In the genomic region with DNA sequence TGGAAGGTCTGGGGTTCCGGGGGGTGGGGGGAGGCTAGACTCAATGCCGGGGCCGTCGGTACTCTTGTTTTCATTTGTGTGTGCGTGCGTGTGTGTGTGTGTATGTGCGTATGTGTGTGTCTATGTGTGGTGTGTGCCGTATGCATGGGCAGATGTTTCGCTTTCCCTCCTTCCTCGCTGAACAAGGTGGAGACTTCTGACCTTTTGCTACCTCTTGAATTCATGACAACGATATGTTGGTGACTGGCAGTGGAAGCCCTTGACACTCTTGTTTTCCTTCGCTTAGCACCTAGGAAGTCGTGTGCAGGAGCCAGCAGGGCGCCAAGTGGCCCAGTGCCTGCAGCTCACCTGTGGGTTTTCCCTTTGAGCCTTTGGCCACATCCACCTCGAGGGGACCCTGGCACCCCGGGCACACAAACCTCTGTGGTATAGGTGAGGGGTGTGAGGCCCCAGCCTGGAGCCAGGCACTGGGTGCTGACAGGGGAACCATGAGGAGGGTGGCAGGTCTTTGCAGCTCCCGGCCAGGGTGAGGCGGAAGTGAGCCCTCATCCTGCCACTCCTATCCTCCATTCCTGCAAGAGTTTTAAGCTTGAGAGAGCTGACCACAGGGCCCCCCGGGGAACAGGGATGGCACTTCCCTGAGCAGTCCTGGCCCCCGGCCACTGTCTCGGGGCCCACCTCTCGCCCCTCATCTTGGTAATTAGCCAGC, we compare ENCODE assay signal across 1 cellular context.
TF ChIP-seq lines count a peak whose summit lies in the region.

No MANE protein-coding gene starts in this region.

TF ChIP-seq in K562, 482 proteins besides CTCF, POLR2A, EP300 and RAD21 (continued from another document and continues in another):
- TF ChIP-seq, protein P1, sequence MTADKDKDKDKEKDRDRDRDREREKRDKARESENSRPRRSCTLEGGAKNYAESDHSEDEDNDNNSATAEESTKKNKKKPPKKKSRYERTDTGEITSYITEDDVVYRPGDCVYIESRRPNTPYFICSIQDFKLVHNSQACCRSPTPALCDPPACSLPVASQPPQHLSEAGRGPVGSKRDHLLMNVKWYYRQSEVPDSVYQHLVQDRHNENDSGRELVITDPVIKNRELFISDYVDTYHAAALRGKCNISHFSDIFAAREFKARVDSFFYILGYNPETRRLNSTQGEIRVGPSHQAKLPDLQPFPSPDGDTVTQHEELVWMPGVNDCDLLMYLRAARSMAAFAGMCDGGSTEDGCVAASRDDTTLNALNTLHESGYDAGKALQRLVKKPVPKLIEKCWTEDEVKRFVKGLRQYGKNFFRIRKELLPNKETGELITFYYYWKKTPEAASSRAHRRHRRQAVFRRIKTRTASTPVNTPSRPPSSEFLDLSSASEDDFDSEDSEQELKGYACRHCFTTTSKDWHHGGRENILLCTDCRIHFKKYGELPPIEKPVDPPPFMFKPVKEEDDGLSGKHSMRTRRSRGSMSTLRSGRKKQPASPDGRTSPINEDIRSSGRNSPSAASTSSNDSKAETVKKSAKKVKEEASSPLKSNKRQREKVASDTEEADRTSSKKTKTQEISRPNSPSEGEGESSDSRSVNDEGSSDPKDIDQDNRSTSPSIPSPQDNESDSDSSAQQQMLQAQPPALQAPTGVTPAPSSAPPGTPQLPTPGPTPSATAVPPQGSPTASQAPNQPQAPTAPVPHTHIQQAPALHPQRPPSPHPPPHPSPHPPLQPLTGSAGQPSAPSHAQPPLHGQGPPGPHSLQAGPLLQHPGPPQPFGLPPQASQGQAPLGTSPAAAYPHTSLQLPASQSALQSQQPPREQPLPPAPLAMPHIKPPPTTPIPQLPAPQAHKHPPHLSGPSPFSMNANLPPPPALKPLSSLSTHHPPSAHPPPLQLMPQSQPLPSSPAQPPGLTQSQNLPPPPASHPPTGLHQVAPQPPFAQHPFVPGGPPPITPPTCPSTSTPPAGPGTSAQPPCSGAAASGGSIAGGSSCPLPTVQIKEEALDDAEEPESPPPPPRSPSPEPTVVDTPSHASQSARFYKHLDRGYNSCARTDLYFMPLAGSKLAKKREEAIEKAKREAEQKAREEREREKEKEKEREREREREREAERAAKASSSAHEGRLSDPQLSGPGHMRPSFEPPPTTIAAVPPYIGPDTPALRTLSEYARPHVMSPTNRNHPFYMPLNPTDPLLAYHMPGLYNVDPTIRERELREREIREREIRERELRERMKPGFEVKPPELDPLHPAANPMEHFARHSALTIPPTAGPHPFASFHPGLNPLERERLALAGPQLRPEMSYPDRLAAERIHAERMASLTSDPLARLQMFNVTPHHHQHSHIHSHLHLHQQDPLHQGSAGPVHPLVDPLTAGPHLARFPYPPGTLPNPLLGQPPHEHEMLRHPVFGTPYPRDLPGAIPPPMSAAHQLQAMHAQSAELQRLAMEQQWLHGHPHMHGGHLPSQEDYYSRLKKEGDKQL (CRISPR knock-in tag; IDR thresholded peaks at IDR 0.05; ENCODE audit: borderline replicate concordance) = no peak
- TF ChIP-seq, protein P2, sequence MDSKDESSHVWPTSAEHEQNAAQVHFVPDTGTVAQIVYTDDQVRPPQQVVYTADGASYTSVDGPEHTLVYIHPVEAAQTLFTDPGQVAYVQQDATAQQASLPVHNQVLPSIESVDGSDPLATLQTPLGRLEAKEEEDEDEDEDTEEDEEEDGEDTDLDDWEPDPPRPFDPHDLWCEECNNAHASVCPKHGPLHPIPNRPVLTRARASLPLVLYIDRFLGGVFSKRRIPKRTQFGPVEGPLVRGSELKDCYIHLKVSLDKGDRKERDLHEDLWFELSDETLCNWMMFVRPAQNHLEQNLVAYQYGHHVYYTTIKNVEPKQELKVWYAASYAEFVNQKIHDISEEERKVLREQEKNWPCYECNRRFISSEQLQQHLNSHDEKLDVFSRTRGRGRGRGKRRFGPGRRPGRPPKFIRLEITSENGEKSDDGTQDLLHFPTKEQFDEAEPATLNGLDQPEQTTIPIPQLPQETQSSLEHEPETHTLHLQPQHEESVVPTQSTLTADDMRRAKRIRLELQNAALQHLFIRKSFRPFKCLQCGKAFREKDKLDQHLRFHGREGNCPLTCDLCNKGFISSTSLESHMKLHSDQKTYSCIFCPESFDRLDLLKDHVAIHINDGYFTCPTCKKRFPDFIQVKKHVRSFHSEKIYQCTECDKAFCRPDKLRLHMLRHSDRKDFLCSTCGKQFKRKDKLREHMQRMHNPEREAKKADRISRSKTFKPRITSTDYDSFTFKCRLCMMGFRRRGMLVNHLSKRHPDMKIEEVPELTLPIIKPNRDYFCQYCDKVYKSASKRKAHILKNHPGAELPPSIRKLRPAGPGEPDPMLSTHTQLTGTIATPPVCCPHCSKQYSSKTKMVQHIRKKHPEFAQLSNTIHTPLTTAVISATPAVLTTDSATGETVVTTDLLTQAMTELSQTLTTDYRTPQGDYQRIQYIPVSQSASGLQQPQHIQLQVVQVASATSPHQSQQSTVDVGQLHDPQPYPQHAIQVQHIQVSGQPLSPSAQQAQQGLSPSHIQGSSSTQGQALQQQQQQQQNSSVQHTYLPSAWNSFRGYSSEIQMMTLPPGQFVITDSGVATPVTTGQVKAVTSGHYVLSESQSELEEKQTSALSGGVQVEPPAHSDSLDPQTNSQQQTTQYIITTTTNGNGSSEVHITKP (IDR thresholded peaks at IDR 0.05; ENCODE audit: partially characterized antibody) = peak; percentile 48
- TF ChIP-seq FOXA1 (IDR thresholded peaks at IDR 0.05; ENCODE audit: borderline replicate concordance) (no peak), ZNF143 (CRISPR knock-in tag; IDR thresholded peaks at IDR 0.05) (no peak), NEUROD1 (IDR thresholded peaks at IDR 0.05; ENCODE audit: borderline replicate concordance, low read depth, low read length, partially characterized antibody) (no peak), SPI1 (IDR thresholded peaks at IDR 0.05; ENCODE audit: borderline replicate concordance, low read depth, low read length) (no peak), RHOXF2B (CRISPR knock-in tag; conservative IDR thresholded peaks at IDR 0.05) (no peak), SREBF1 (IDR thresholded peaks at IDR 0.05; ENCODE audit: borderline replicate concordance, low read depth, low read length) (no peak), RBM14 (IDR thresholded peaks at IDR 0.05; ENCODE audit: borderline replicate concordance, insufficient read depth, low read depth, low read length) (no peak), KHSRP (IDR thresholded peaks at IDR 0.05) (no peak), ZNF695 (CRISPR knock-in tag; IDR thresholded peaks at IDR 0.05) (no peak), FOSL1 (tag; conservative IDR thresholded peaks at IDR 0.05) (no peak), MCM3 (IDR thresholded peaks at IDR 0.05) (no peak), CBX3 (IDR thresholded peaks at IDR 0.05; ENCODE audit: borderline replicate concordance in 1 of 2, low read length in 2 of 2) (peak in 1 of 2 experiments; percentile 50; a peak in 1 of 3 replicates), SRSF7 (optimal IDR thresholded peaks at IDR 0.05; ENCODE audit: low read depth, low read length) (no peak), ZNF507 (tag; conservative IDR thresholded peaks at IDR 0.05) (no peak), BACH1 (tag; IDR thresholded peaks at IDR 0.05) (no peak), ZC3H8 (IDR thresholded peaks at IDR 0.05) (no peak), MCM5 (IDR thresholded peaks at IDR 0.05; ENCODE audit: low read depth) (no peak), HDAC2 (IDR thresholded peaks at IDR 0.05) (no peak), HMGN3 (IDR thresholded peaks at IDR 0.05; ENCODE audit: borderline replicate concordance, extremely low read depth, insufficient read length, low read depth, low read length) (peak; percentile 32), RFX5 (IDR thresholded peaks at IDR 0.05; ENCODE audit: low read depth, low read length) (0 out of 2 replicates have a peak, but pooled peaks have one; percentile 21), HNRNPL (IDR thresholded peaks at IDR 0.05; ENCODE audit: low read depth, low read length) (no peak), SMARCB1 (IDR thresholded peaks at IDR 0.05; ENCODE audit: insufficient read length, low read depth) (no peak), ZNF830 (CRISPR knock-in tag; IDR thresholded peaks at IDR 0.05) (no peak), YY1 (IDR thresholded peaks at IDR 0.05; ENCODE audit: borderline replicate concordance in 1 of 3, control insufficient read depth in 1 of 3, extremely low read depth in 1 of 3, insufficient read depth in 3 of 3, insufficient read length in 1 of 3, insufficient replicate concordance in 2 of 3, low read depth in 1 of 3, low read length in 2 of 3) (peak; percentile 8 to 79 (median 56))
- TF ChIP-seq, protein P3, sequence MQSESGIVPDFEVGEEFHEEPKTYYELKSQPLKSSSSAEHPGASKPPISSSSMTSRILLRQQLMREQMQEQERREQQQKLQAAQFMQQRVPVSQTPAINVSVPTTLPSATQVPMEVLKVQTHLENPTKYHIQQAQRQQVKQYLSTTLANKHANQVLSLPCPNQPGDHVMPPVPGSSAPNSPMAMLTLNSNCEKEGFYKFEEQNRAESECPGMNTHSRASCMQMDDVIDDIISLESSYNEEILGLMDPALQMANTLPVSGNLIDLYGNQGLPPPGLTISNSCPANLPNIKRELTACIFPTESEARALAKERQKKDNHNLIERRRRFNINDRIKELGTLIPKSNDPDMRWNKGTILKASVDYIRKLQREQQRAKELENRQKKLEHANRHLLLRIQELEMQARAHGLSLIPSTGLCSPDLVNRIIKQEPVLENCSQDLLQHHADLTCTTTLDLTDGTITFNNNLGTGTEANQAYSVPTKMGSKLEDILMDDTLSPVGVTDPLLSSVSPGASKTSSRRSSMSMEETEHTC (IDR thresholded peaks at IDR 0.05) = 0 out of 2 replicates have a peak, but pooled peaks have one; percentile 19
- TF ChIP-seq, protein P4, sequence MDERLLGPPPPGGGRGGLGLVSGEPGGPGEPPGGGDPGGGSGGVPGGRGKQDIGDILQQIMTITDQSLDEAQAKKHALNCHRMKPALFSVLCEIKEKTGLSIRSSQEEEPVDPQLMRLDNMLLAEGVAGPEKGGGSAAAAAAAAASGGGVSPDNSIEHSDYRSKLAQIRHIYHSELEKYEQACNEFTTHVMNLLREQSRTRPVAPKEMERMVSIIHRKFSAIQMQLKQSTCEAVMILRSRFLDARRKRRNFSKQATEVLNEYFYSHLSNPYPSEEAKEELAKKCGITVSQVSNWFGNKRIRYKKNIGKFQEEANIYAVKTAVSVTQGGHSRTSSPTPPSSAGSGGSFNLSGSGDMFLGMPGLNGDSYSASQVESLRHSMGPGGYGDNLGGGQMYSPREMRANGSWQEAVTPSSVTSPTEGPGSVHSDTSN (CRISPR knock-in tag; IDR thresholded peaks at IDR 0.05; ENCODE audit: low read depth) = 0 out of 2 replicates have a peak, but pooled peaks have one; percentile 3
- TF ChIP-seq, protein P4 (tag; conservative IDR thresholded peaks at IDR 0.05; ENCODE audit: low read depth) = no peak
- TF ChIP-seq, protein P5, sequence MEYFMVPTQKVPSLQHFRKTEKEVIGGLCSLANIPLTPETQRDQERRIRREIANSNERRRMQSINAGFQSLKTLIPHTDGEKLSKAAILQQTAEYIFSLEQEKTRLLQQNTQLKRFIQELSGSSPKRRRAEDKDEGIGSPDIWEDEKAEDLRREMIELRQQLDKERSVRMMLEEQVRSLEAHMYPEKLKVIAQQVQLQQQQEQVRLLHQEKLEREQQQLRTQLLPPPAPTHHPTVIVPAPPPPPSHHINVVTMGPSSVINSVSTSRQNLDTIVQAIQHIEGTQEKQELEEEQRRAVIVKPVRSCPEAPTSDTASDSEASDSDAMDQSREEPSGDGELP (CRISPR knock-in tag; IDR thresholded peaks at IDR 0.05; ENCODE audit: borderline replicate concordance) = 0 out of 2 replicates have a peak, but pooled peaks have one; percentile 33
- TF ChIP-seq, protein P6, sequence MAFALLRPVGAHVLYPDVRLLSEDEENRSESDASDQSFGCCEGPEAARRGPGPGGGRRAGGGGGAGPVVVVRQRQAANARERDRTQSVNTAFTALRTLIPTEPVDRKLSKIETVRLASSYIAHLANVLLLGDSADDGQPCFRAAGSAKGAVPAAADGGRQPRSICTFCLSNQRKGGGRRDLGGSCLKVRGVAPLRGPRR (CRISPR knock-in tag; IDR thresholded peaks at IDR 0.05) = no peak; the same call in 1 of the 2 replicates
- TF ChIP-seq, protein P7, sequence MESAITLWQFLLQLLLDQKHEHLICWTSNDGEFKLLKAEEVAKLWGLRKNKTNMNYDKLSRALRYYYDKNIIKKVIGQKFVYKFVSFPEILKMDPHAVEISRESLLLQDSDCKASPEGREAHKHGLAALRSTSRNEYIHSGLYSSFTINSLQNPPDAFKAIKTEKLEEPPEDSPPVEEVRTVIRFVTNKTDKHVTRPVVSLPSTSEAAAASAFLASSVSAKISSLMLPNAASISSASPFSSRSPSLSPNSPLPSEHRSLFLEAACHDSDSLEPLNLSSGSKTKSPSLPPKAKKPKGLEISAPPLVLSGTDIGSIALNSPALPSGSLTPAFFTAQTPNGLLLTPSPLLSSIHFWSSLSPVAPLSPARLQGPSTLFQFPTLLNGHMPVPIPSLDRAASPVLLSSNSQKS (CRISPR knock-in tag; IDR thresholded peaks at IDR 0.05) = no peak
- TF ChIP-seq, protein P8, sequence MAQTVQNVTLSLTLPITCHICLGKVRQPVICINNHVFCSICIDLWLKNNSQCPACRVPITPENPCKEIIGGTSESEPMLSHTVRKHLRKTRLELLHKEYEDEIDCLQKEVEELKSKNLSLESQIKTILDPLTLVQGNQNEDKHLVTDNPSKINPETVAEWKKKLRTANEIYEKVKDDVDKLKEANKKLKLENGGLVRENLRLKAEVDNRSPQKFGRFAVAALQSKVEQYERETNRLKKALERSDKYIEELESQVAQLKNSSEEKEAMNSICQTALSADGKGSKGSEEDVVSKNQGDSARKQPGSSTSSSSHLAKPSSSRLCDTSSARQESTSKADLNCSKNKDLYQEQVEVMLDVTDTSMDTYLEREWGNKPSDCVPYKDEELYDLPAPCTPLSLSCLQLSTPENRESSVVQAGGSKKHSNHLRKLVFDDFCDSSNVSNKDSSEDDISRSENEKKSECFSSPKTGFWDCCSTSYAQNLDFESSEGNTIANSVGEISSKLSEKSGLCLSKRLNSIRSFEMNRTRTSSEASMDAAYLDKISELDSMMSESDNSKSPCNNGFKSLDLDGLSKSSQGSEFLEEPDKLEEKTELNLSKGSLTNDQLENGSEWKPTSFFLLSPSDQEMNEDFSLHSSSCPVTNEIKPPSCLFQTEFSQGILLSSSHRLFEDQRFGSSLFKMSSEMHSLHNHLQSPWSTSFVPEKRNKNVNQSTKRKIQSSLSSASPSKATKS (CRISPR knock-in tag; IDR thresholded peaks at IDR 0.05) = no peak
- TF ChIP-seq, protein P9, sequence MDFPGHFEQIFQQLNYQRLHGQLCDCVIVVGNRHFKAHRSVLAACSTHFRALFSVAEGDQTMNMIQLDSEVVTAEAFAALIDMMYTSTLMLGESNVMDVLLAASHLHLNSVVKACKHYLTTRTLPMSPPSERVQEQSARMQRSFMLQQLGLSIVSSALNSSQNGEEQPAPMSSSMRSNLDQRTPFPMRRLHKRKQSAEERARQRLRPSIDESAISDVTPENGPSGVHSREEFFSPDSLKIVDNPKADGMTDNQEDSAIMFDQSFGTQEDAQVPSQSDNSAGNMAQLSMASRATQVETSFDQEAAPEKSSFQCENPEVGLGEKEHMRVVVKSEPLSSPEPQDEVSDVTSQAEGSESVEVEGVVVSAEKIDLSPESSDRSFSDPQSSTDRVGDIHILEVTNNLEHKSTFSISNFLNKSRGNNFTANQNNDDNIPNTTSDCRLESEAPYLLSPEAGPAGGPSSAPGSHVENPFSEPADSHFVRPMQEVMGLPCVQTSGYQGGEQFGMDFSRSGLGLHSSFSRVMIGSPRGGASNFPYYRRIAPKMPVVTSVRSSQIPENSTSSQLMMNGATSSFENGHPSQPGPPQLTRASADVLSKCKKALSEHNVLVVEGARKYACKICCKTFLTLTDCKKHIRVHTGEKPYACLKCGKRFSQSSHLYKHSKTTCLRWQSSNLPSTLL (IDR thresholded peaks at IDR 0.05) = no peak
